Comparison of ENCODE assay signal across 1 cellular context in genomic region chr6:138692058-138692977, GRCh38.
TF ChIP-seq lines count a peak whose summit lies in the region.

No MANE protein-coding gene starts in this region.

TF ChIP-seq in HepG2, 621 proteins besides CTCF, POLR2A, EP300 and RAD21 (continued from another document and continues in another):
- TF ChIP-seq ATF2 (CRISPR knock-in tag; IDR thresholded peaks at IDR 0.05), result no peak
- no peak; the same call in 1 of the 2 replicates for TF ChIP-seq ZNF784 (CRISPR knock-in tag; IDR thresholded peaks at IDR 0.05; ENCODE audit: borderline replicate concordance)
- TF ChIP-seq RBM22 (optimal IDR thresholded peaks at IDR 0.05; ENCODE audit: low read length), result no peak
- no peak; the same call in 1 of the 2 replicates for TF ChIP-seq CENPT (CRISPR knock-in tag; IDR thresholded peaks at IDR 0.05; ENCODE audit: low read depth)
- no peak for TF ChIP-seq KLF13 (CRISPR knock-in tag; IDR thresholded peaks at IDR 0.05)
- TF ChIP-seq ZSCAN29 (CRISPR knock-in tag; conservative IDR thresholded peaks at IDR 0.05), result no peak
- TF ChIP-seq ZNF24 (IDR thresholded peaks at IDR 0.05), result no peak
- 0 out of 2 replicates have a peak, but pooled peaks have one; percentile 8 for TF ChIP-seq ZNF619 (CRISPR knock-in tag; IDR thresholded peaks at IDR 0.05)
- peak; percentile 71; the same call in 1 of the 2 replicates for TF ChIP-seq KDM5B (CRISPR knock-in tag; IDR thresholded peaks at IDR 0.05; ENCODE audit: borderline replicate concordance)
- peak; percentile 12; the same call in 1 of the 2 replicates for TF ChIP-seq HNF4G (IDR thresholded peaks at IDR 0.05; ENCODE audit: borderline replicate concordance, low read depth, low read length)
- TF ChIP-seq HNF4G (CRISPR knock-in tag; IDR thresholded peaks at IDR 0.05; ENCODE audit: borderline replicate concordance, low read depth), result no peak
- TF ChIP-seq NFATC3 (CRISPR knock-in tag; IDR thresholded peaks at IDR 0.05), result no peak
- TF ChIP-seq BATF2 (CRISPR knock-in tag; IDR thresholded peaks at IDR 0.05), result no peak
- TF ChIP-seq ZSCAN25 (CRISPR knock-in tag; IDR thresholded peaks at IDR 0.05), result peak; percentile 99
- no peak for TF ChIP-seq SP140L (CRISPR knock-in tag; IDR thresholded peaks at IDR 0.05; ENCODE audit: borderline replicate concordance)
- TF ChIP-seq HHEX (CRISPR knock-in tag; IDR thresholded peaks at IDR 0.05), result no peak
- TF ChIP-seq TAF1 (CRISPR knock-in tag; IDR thresholded peaks at IDR 0.05), result no peak
- no peak for TF ChIP-seq CEBPZ (IDR thresholded peaks at IDR 0.05; ENCODE audit: low read length)
- peak; percentile 86; the same call in 1 of the 2 replicates for TF ChIP-seq MTA1 (CRISPR knock-in tag; IDR thresholded peaks at IDR 0.05; ENCODE audit: borderline replicate concordance)
- no peak for TF ChIP-seq ZNF143 (CRISPR knock-in tag; IDR thresholded peaks at IDR 0.05)
- no peak; the same call in 1 of the 2 replicates for TF ChIP-seq IRF9 (CRISPR knock-in tag; IDR thresholded peaks at IDR 0.05; ENCODE audit: borderline replicate concordance)
- TF ChIP-seq SNAPC5 (CRISPR knock-in tag; IDR thresholded peaks at IDR 0.05; ENCODE audit: borderline replicate concordance), result no peak
- TF ChIP-seq ZNF678 (CRISPR knock-in tag; IDR thresholded peaks at IDR 0.05), result no peak; the same call in 1 of the 2 replicates
- TF ChIP-seq CBFB (CRISPR knock-in tag; IDR thresholded peaks at IDR 0.05), result no peak
- TF ChIP-seq ZNF788 (CRISPR knock-in tag; IDR thresholded peaks at IDR 0.05; ENCODE audit: borderline replicate concordance), result peak; percentile 22; the same call in 1 of the 2 replicates
- no peak for TF ChIP-seq HNRNPH1 (optimal IDR thresholded peaks at IDR 0.05; ENCODE audit: low read depth, low read length)
- no peak for TF ChIP-seq CEBPB (IDR thresholded peaks at IDR 0.05; ENCODE audit: borderline replicate concordance, low read depth, low read length)
- TF ChIP-seq MTA3 (CRISPR knock-in tag; IDR thresholded peaks at IDR 0.05), result no peak
- TF ChIP-seq ZZZ3 (CRISPR knock-in tag; IDR thresholded peaks at IDR 0.05; ENCODE audit: borderline replicate concordance), result no peak
- no peak for TF ChIP-seq ZSCAN9 (CRISPR knock-in tag; IDR thresholded peaks at IDR 0.05; ENCODE audit: borderline replicate concordance)
- no peak for TF ChIP-seq TEAD2 (CRISPR knock-in tag; IDR thresholded peaks at IDR 0.05)
- no peak for TF ChIP-seq ZSCAN20 (CRISPR knock-in tag; IDR thresholded peaks at IDR 0.05; ENCODE audit: borderline replicate concordance)
- peak; percentile 16; the same call in 1 of the 2 replicates for TF ChIP-seq SP2 (CRISPR knock-in tag; IDR thresholded peaks at IDR 0.05)
- TF ChIP-seq ETV6 (CRISPR knock-in tag; conservative IDR thresholded peaks at IDR 0.05), result peak; percentile 63
- 0 out of 2 replicates have a peak, but pooled peaks have one; percentile 15 for TF ChIP-seq ZBTB33 (CRISPR knock-in tag; IDR thresholded peaks at IDR 0.05)
- no peak for TF ChIP-seq YY1 (IDR thresholded peaks at IDR 0.05; ENCODE audit: insufficient read depth, insufficient replicate concordance, low read depth, low read length)
- peak; percentile 85; the same call in 1 of the 2 replicates for TF ChIP-seq MAX (IDR thresholded peaks at IDR 0.05)
- TF ChIP-seq RNF219 (CRISPR knock-in tag; IDR thresholded peaks at IDR 0.05), result no peak
- no peak for TF ChIP-seq ZNF17 (CRISPR knock-in tag; IDR thresholded peaks at IDR 0.05)
- TF ChIP-seq EEA1 (CRISPR knock-in tag; IDR thresholded peaks at IDR 0.05; ENCODE audit: borderline replicate concordance), result no peak
- no peak; the same call in 1 of the 2 replicates for TF ChIP-seq ZBTB14 (CRISPR knock-in tag; IDR thresholded peaks at IDR 0.05)
- TF ChIP-seq ARID4A (CRISPR knock-in tag; IDR thresholded peaks at IDR 0.05; ENCODE audit: borderline replicate concordance), result peak; percentile 34; the same call in 1 of the 2 replicates
- no peak for TF ChIP-seq YEATS2 (CRISPR knock-in tag; IDR thresholded peaks at IDR 0.05; ENCODE audit: borderline replicate concordance)
- peak; percentile 92 for TF ChIP-seq CCDC6 (CRISPR knock-in tag; IDR thresholded peaks at IDR 0.05)
- no peak for TF ChIP-seq SMAD1 (CRISPR knock-in tag; IDR thresholded peaks at IDR 0.05; ENCODE audit: borderline replicate concordance, low read depth)
